2 cellular contexts compared by ENCODE assay signal in the genomic region with DNA sequence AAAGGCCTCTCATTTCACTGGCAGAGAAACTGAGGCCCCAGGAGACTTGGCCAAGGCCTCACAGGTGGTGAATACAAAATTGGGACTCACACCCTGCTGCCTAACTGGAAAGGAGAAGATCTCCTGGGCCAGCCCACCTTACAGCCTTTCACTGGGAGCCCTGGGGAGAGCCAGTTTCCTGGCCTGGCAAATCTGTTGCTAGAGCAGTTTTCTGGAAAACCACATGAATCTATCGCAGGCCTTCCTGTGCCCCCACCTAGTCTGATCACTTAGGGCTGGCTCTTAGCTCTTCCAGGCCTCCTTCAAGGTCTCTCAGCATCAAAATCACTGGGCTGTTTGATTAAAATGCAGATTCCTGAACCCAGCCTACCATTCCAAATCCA.
TF ChIP-seq lines count a peak whose summit lies in the region.

No MANE protein-coding gene starts in this region.

TF ChIP-seq in HCT116, 20 proteins besides CTCF, POLR2A, EP300 and RAD21:
- TF ChIP-seq EGR1 (IDR thresholded peaks at IDR 0.05; ENCODE audit: low read depth), result no peak

TF ChIP-seq in H1, 55 proteins besides CTCF, POLR2A, EP300 and RAD21:
- TF ChIP-seq CBX5 (IDR thresholded peaks at IDR 0.05; ENCODE audit: low read depth, low read length) (no peak), CHD1 (IDR thresholded peaks at IDR 0.05; ENCODE audit: low read depth, low read length) (no peak), MAFK (IDR thresholded peaks at IDR 0.05; ENCODE audit: low read depth, low read length) (no peak), CBX8 (IDR thresholded peaks at IDR 0.05; ENCODE audit: borderline replicate concordance, low read depth, low read length) (no peak), SP1 (IDR thresholded peaks at IDR 0.05; ENCODE audit: low read depth, low read length) (no peak), RNF2 (IDR thresholded peaks at IDR 0.05; ENCODE audit: borderline replicate concordance, low read depth, low read length, missing control alignments, poor library complexity, severe bottlenecking) (no peak), PHF8 (conservative IDR thresholded peaks at IDR 0.05; ENCODE audit: low read depth, low read length) (no peak)
